Comparison of ENCODE assay signal across 8 cellular contexts in genomic region chr5:119411935-119412623, GRCh38. TPM values are rescaled to one million over a fixed set of nuclear protein-coding genes. Genes with fewer than 3 reads are reported as not detected.
A peak's percentile ranks its signal among the peaks of the same experiment; 100 is the strongest.
DNase-seq lines count a peak whose midpoint lies in the region; ATAC-seq and TF ChIP-seq lines count a peak whose summit lies in the region.

No MANE protein-coding gene starts in this region.

- H3K36me3 Mint-ChIP-seq in CD14-positive monocyte, result no peaks in the 10 kb centered on the region
- no peaks in the 10 kb centered on the region for H3K36me3 Mint-ChIP-seq in stimulated activated effector memory CD8-positive, alpha-beta T cell treated with anti-CD3 and anti-CD28 coated beads, Interleukin-12 subunit alpha, Interleukin-12 subunit beta, amount 100 ng/mL, for 72 hours

- peaks cover 29% of the 10 kb centered on the region for H3K4me1 Mint-ChIP-seq in CD14-positive monocyte
- H3K4me1 Mint-ChIP-seq in stimulated activated effector memory CD8-positive, alpha-beta T cell treated with anti-CD3 and anti-CD28 coated beads, Interleukin-12 subunit alpha, Interleukin-12 subunit beta, amount 100 ng/mL, for 72 hours, result peaks cover 34% of the 10 kb centered on the region

- peaks cover 0 to 4% (median 0%) of the 10 kb centered on the region in 7 donors for H3K9me3 Mint-ChIP-seq in CD14-positive monocyte
- no peaks in the 10 kb centered on the region for H3K9me3 Mint-ChIP-seq in stimulated activated effector memory CD8-positive, alpha-beta T cell treated with anti-CD3 and anti-CD28 coated beads, Interleukin-12 subunit alpha, Interleukin-12 subunit beta, amount 100 ng/mL, for 72 hours

- H3K27ac ChIP-seq in right lobe of liver, result peak overlapping the region; percentile 26 to 56 (median 52)

- peak overlapping the region; percentile 82 to 99 for H3K4me3 Mint-ChIP-seq in CD14-positive monocyte
- peak overlapping the region; percentile 81 for H3K4me3 Mint-ChIP-seq in stimulated activated effector memory CD8-positive, alpha-beta T cell treated with anti-CD3 and anti-CD28 coated beads, Interleukin-12 subunit alpha, Interleukin-12 subunit beta, amount 100 ng/mL, for 72 hours

- TF ChIP-seq POLR2A in right lobe of liver (IDR thresholded peaks at IDR 0.05), result no peak

- WGBS in right lobe of liver (ENCODE audit: insufficient coverage, low coverage, low lambda C conversion rate, missing lambda C conversion rate), result 2% methylated on average over 13 of the region's 13 CpGs

- TF ChIP-seq CTCF in CD14-positive monocyte (IDR thresholded peaks at IDR 0.05) (peak; percentile 93), right lobe of liver (IDR thresholded peaks at IDR 0.05) (peak; percentile 91 to 97 (median 92))

- no peaks in the 10 kb centered on the region for H3K27me3 ChIP-seq in right lobe of liver

- H3K4me1 ChIP-seq in right lobe of liver, result peaks cover 0 to 5% (median 0%) of the 10 kb centered on the region in 4 donors

- peaks cover 0 to 2% (median 1%) of the 10 kb centered on the region in 3 donors for H3K27me3 Mint-ChIP-seq in CD14-positive monocyte (ENCODE audit: low read depth in 3 of 3)

- H3K9me3 ChIP-seq in right lobe of liver, result no peaks in the 10 kb centered on the region

- intact Hi-C loops in CD14-positive monocyte (cut with micrococcal nuclease), result loop anchor here (5.0 to 10.0 kb wide), 4 partner anchors 55 to 427 kb away; partner anchors contain the start of genes DTWD2 (in 1 of the 2) and TNFAIP8 (in 1 of the 2)
- intact Hi-C loops in right lobe of liver (cut with DNase I), result loop anchor here in 1 of 2 donors (10.0 kb wide), 1 partner anchor 427 kb away; the partner anchor contains the start of gene DTWD2

- ATAC-seq in GM19023 (IDR thresholded peaks at IDR 0.05; ENCODE audit: unreplicated experiment), result peak; percentile 52
- peak; percentile 79 for ATAC-seq in HG03378 (IDR thresholded peaks at IDR 0.05; ENCODE audit: unreplicated experiment)
- ATAC-seq in right lobe of liver, result peak; percentile 97 to 98 (median 98)
- ATAC-seq in stimulated activated effector memory CD8-positive, alpha-beta T cell treated with anti-CD3 and anti-CD28 coated beads, Interleukin-12 subunit alpha, Interleukin-12 subunit beta, amount 100 ng/mL, for 72 hours, result peak; percentile 76

- no peaks in the 10 kb centered on the region for H3K36me3 ChIP-seq in right lobe of liver

- peak overlapping the region; percentile 57 to 94 (median 87) for H3K27ac Mint-ChIP-seq in CD14-positive monocyte
- H3K27ac Mint-ChIP-seq in stimulated activated effector memory CD8-positive, alpha-beta T cell treated with anti-CD3 and anti-CD28 coated beads, Interleukin-12 subunit alpha, Interleukin-12 subunit beta, amount 100 ng/mL, for 72 hours, result peak overlapping the region; percentile 86

- H3K4me3 ChIP-seq in right lobe of liver, result peak overlapping the region; percentile 43 to 58 (median 53)

- DNase-seq in CD14-positive monocyte (ENCODE audit: low spot score), result no peak
- peak; percentile 71 to 85 for DNase-seq in NCI-H446 (lab: John Stamatoyannopoulos, UW)
- DNase-seq in activated CD4-positive, alpha-beta T cell treated with anti-CD3 and anti-CD28 coated beads for 4 hours, result peak; percentile 46 to 69
- DNase-seq in effector CD4-positive, alpha-beta T cell, result peak; percentile 50
- peak; percentile 58 to 66 (median 63) for DNase-seq in right lobe of liver
- DNase-seq in stimulated activated effector memory CD8-positive, alpha-beta T cell treated with anti-CD3 and anti-CD28 coated beads, Interleukin-12 subunit alpha, Interleukin-12 subunit beta, amount 100 ng/mL, for 72 hours (ENCODE audit: low spot score in 2 of 2), result peak in 1 of 2 donors; percentile 67

RNA-seq across cellular contexts. Expression of gene HSD17B4, which starts 40.2 kb away (rescaled TPM):
- polyA plus RNA-seq in CD14-positive monocyte, result 100 to 1,000 TPM; 158 to 167 TPM
- 100 to 1,000 TPM; 380 to 571 (median 473) TPM for total RNA-seq in right lobe of liver

RNA-seq across cellular contexts. Expression of gene TNFAIP8, which starts 56.3 kb away (rescaled TPM):
- 10 to 100 TPM; 47.0 to 55.5 TPM for polyA plus RNA-seq in CD14-positive monocyte
- 10 to 100 TPM in 2 of 6 experiments, 1 to 10 TPM in 4; 2.2 to 26.7 (median 5.4) TPM for total RNA-seq in right lobe of liver
